In the genomic region with DNA sequence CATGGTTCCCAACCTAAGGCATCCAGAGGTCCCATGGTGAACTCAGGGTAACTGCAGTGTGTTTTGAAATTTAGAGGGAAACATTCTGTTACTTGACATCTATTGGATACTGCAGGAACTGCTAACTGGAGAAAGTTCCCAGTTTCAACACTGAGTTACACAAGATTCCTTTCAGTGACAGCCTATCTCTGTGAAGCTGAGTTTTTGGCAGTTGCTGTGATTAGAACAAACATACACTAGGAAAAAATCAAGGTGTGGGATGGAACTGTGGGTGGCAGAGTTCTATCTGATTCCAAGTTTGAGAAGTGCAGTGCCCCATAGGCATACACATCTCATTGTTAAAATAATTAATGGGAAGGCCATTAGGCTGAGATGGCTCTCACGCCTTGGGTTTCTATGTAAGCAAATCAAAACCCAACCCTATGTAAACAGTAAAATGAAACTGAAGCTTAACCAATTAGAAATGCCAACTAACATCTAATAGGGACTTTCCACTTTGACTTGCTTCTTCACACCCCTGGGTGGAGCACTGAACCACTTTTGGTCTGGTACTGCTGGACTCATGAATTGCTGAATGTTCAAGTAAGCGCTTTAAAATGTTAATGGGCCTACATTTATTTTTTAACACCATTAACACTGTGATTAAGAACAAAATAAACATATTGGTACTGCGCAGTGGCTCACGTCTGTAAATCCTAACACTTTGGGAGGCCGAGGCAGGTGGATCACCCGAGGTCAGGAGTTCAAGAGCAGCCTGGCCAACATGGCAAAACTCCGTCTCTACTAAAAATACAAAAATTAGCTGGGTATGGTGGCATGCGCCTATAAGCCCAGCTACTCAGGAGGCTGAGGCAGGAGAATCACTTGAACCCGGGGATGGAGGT, we compare ENCODE assay signal across 8 cellular contexts. TPM values are rescaled to one million over a fixed set of nuclear protein-coding genes. Genes with fewer than 3 reads are reported as not detected.
DNase-seq lines count a peak whose midpoint lies in the region; ATAC-seq and TF ChIP-seq lines count a peak whose summit lies in the region.

No MANE protein-coding gene starts in this region.

- H3K27me3 ChIP-seq in adipocyte (replicated peaks; ENCODE audit: control insufficient read depth, insufficient read depth, low read length) = no peaks in the 10 kb centered on the region
- no peaks in the 10 kb centered on the region for H3K27me3 ChIP-seq in lung (ENCODE audit: control insufficient read depth, insufficient read depth)

- H3K4me3 ChIP-seq in adipocyte (ENCODE audit: low read length) (no peak overlapping the region), lung (no peak overlapping the region)

- H3K27ac ChIP-seq in lung (ENCODE audit: low read depth in 1 of 2, low read length in 1 of 2) = peak overlapping the region in 1 of 2 donors; percentile 50

- WGBS in lung, 2 donors = 60 to 71% methylated on average over 9 of the region's 9 CpGs

- H3K36me3 ChIP-seq in adipocyte (ENCODE audit: control insufficient read depth, insufficient read depth, low read length, severe bottlenecking) (no peaks in the 10 kb centered on the region), lung (ENCODE audit: control insufficient read depth in 2 of 2, insufficient read depth in 2 of 2, low read length in 2 of 2) (no peaks in the 10 kb centered on the region)

- peaks cover 22% of the 10 kb centered on the region for H3K4me1 ChIP-seq in adipocyte (ENCODE audit: control insufficient read depth, insufficient read depth, low read length)
- peaks cover 4 to 12% of the 10 kb centered on the region in 2 donors for H3K4me1 ChIP-seq in lung (ENCODE audit: control insufficient read depth in 2 of 2, insufficient read depth in 2 of 2, low read length in 2 of 2)

- TF ChIP-seq CTCF in GM12872 (IDR thresholded peaks at IDR 0.05; ENCODE audit: insufficient read depth, low read depth, low read length) = peak; percentile 54
- TF ChIP-seq CTCF in lung (IDR thresholded peaks at IDR 0.05; ENCODE audit: control extremely low read depth, extremely low read depth) = peak; percentile 9

- no peaks in the 10 kb centered on the region for H3K9me3 ChIP-seq in adipocyte (ENCODE audit: control insufficient read depth, low read length)
- no peaks in the 10 kb centered on the region for H3K9me3 ChIP-seq in lung (ENCODE audit: control insufficient read depth in 2 of 2, insufficient read depth in 1 of 2, low read length in 1 of 2)

- peak; percentile 88 for ATAC-seq in GM21367 (IDR thresholded peaks at IDR 0.05; ENCODE audit: unreplicated experiment)
- ATAC-seq in HG03565 (IDR thresholded peaks at IDR 0.05; ENCODE audit: unreplicated experiment) = peak; percentile 94
- ATAC-seq in lung (ENCODE audit: insufficient read depth, low FRiP score) = peak; percentile 79

- DNase-seq in adipocyte (ENCODE audit: low read depth) (peak; percentile 51), lung (ENCODE audit: low spot score) (no peak), SIG-M5 treated with dmso at 0.1 percent for 504 hours (lab: John Stamatoyannopoulos, UW; ENCODE audit: unreplicated experiment) (no peak), NCI-H1092 (lab: John Stamatoyannopoulos, UW) (no peak)
- no peak for DNase-seq in activated CD4-positive, alpha-beta T cell treated with anti-CD3 and anti-CD28 coated beads, Interleukin-2, amount 50 U/mL, for 4 hours

- H3K9ac ChIP-seq in adipocyte (ENCODE audit: low read length) = no peak overlapping the region

RNA-seq across cellular contexts. Expression of gene TBC1D7, which starts 55.2 kb away (rescaled TPM):
- 10 to 100 TPM; 17.1 to 30.1 TPM for total RNA-seq in lung
- polyA plus RNA-seq in lung = 10 to 100 TPM; 19.8 to 20.1 TPM
